ENCODE assay signal across 7 cellular contexts in the genomic region with DNA sequence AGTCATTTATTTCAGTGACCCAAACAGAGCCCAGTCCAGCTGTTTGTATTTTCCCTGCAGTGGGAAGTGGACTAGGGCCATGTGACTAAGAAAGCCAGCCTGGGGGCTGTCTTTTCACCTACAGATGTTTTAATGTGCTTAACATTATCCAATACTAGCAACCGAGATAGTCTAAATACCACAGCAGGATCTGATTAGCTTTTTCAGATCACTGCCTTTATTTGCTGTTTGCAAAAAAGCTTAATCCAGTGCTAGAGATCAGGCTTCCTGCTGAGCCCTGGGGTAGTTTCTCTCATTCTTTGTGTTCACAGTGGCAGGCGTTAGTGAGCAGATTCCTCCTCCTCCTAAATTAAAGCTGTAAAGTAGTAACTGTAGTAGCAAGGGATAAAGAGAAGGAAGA. TPM values are rescaled to one million over a fixed set of nuclear protein-coding genes. Genes with fewer than 3 reads are reported as not detected.
DNase-seq lines count a peak whose midpoint lies in the region; ATAC-seq and TF ChIP-seq lines count a peak whose summit lies in the region.

No MANE protein-coding gene starts in this region.

- H3K4me2 ChIP-seq in PC-3 (ENCODE audit: low read length): no peak overlapping the region

- ATAC-seq in PC-3 (peak; percentile 31; the same call in 1 of the 2 replicates), HG02623 (IDR thresholded peaks at IDR 0.05; ENCODE audit: unreplicated experiment) (no peak), GM21786 (IDR thresholded peaks at IDR 0.05; ENCODE audit: unreplicated experiment) (no peak)

- H3K36me3 ChIP-seq in HUES48 (ENCODE audit: control insufficient read depth, insufficient read depth, low read length) (no peaks in the 10 kb centered on the region), PC-3 (ENCODE audit: low read depth, low read length) (peaks cover 12% of the 10 kb centered on the region)

- no peaks in the 10 kb centered on the region for H3F3A ChIP-seq in PC-3 (ENCODE audit: low read length, unreplicated experiment)

- H3K27ac ChIP-seq in HUES48 (ENCODE audit: low read depth, low read length): peak overlapping the region; percentile 81
- no peak overlapping the region for H3K27ac ChIP-seq in PC-3 (ENCODE audit: low read length)

- no peak for DNase-seq in PC-3
- peak; percentile 23 for DNase-seq in fibroblast of pulmonary artery (ENCODE audit: low read depth)
- peak; percentile 23 for DNase-seq in renal cortical epithelial cell (ENCODE audit: low read depth)
- DNase-seq in NCI-H1105 (lab: John Stamatoyannopoulos, UW): no peak

- H3K9me2 ChIP-seq in PC-3 (replicated peaks; ENCODE audit: low read length): no peaks in the 10 kb centered on the region

- BruUV-seq in PC-3 (replicated peaks; lab: Mats Ljungman, UMichigan): no TSS peak

- H3K9me3 ChIP-seq in HUES48 (ENCODE audit: control insufficient read depth, insufficient read depth, low read length): no peaks in the 10 kb centered on the region
- H3K9me3 ChIP-seq in PC-3 (ENCODE audit: low read length): no peaks in the 10 kb centered on the region

- peaks cover 30% of the 10 kb centered on the region for H4K20me1 ChIP-seq in PC-3 (ENCODE audit: low read length)

- intact Hi-C loops in PC-3 (cut with micrococcal nuclease): no loop called here

- POLR2A ChIA-PET in PC-3 (lab: Charles Lee; ENCODE audit: unreplicated experiment): interaction anchor here (0.7 kb wide), 1 partner anchor 50 kb away, joined by 7 read pairs; no protein-coding TSS in a partner anchor

- H3K9ac ChIP-seq in HUES48 (ENCODE audit: low read depth, low read length) (no peak overlapping the region), PC-3 (ENCODE audit: low read length) (no peak overlapping the region)

- TF ChIP-seq CTCF in PC-3 (conservative IDR thresholded peaks at IDR 0.05; ENCODE audit: low read depth, low read length) (no peak), fibroblast of pulmonary artery (IDR thresholded peaks at IDR 0.05; ENCODE audit: low read length, missing control alignments) (no peak)

- 0 out of 2 replicates have a peak overlapping the region, but pooled peaks have one; percentile 33 for H3K4me3 ChIP-seq in HUES48 (ENCODE audit: low read depth, low read length)
- H3K4me3 ChIP-seq in PC-3 (ENCODE audit: low read length): no peak overlapping the region
- no peak overlapping the region for H3K4me3 ChIP-seq in fibroblast of pulmonary artery (replicated peaks; ENCODE audit: low read depth, low read length)

- H3K79me2 ChIP-seq in PC-3 (ENCODE audit: low read length): peaks cover 97% of the 10 kb centered on the region

- H3K27me3 ChIP-seq in HUES48 (ENCODE audit: control insufficient read depth, insufficient read depth, low read length): no peaks in the 10 kb centered on the region
- no peaks in the 10 kb centered on the region for H3K27me3 ChIP-seq in PC-3 (ENCODE audit: low read length)

- no peak overlapping the region for H2AFZ ChIP-seq in PC-3 (ENCODE audit: low read length)

- peaks cover 59% of the 10 kb centered on the region for H3K4me1 ChIP-seq in HUES48 (ENCODE audit: control insufficient read depth, insufficient read depth, low read length)
- H3K4me1 ChIP-seq in PC-3 (ENCODE audit: insufficient read depth, low read length): no peaks in the 10 kb centered on the region

- CTCF ChIA-PET in PC-3 (lab: Charles Lee): no interaction called here

RNA-seq across cellular contexts. Expression of a gene that starts 35.0 kb away (rescaled TPM):
- total RNA-seq in PC-3 (2014; rRNA removed): 25.2 and 30.7 TPM in 2 replicates
- total RNA-seq in renal cortical epithelial cell: 24.1 and 25.9 TPM in 2 replicates

Comparison
In these comparisons a context has a peak if more than half of its experiments do, and no peak if none do; other contexts are left out.
1. DNase-seq: peak in fibroblast of pulmonary artery (single experiment) and renal cortical epithelial cell (single experiment); none in PC-3 (single experiment) and NCI-H1105 (single experiment).